ENCODE assay signal across 20 cellular contexts in the genomic region with DNA sequence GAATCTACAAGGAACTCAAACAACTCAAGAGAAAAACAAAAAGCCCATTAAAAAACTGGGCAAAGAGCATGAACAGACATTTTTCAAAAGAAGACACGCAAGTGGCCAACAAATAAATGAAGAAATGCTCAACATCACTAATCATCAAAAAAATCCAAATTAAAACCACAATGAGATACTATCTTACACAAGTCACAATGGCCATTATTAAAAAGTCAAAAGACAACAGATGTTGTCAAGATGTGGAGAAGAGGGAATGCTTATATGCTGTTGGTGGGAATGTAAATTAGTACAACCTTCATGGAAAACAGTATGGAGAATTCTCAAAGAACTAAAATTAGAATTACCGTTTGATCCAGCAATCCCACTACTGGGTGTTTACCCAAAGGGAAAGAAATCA. TPM values are rescaled to one million over a fixed set of nuclear protein-coding genes. Genes with fewer than 3 reads are reported as not detected.
"Had no signal": no experiment of that assay in that cellular context is flagged by ENCODE, and none has a peak within 500 bp of the region (broad histone marks: within the 10 kb centered on the region; RNA-seq: fewer than 3 reads in every experiment).

No MANE protein-coding gene starts in this region.

- H3K27me3 Mint-ChIP-seq: activated CD4-positive, alpha-beta T cell treated with anti-CD3 and anti-CD28 coated beads for 36 hours; activated CD8-positive, alpha-beta T cell treated with anti-CD3 and anti-CD28 coated beads for 36 hours; activated naive CD4-positive, alpha-beta T cell treated with anti-CD3 and anti-CD28 coated beads, Interleukin-2, amount 50 U/mL, for 24 hours had no signal

- H3K27ac Mint-ChIP-seq: activated CD4-positive, alpha-beta T cell treated with anti-CD3 and anti-CD28 coated beads for 36 hours; activated CD8-positive, alpha-beta T cell treated with anti-CD3 and anti-CD28 coated beads for 36 hours; activated naive CD4-positive, alpha-beta T cell treated with anti-CD3 and anti-CD28 coated beads, Interleukin-2, amount 50 U/mL, for 24 hours; activated T-cell treated with anti-CD3 and anti-CD28 coated beads, Interleukin-2, amount 50 U/mL, for 72 hours had no signal

- H3K9me3 Mint-ChIP-seq: activated CD8-positive, alpha-beta T cell treated with anti-CD3 and anti-CD28 coated beads for 36 hours had no signal

- H3K4me3 ChIP-seq: breast epithelium, SK-N-MC had no signal

- DNase-seq: activated CD4-positive, alpha-beta T cell treated with anti-CD3 and anti-CD28 coated beads for 36 hours; activated CD4-positive, CD25-positive, alpha-beta regulatory T cell; activated CD8-positive, alpha-beta memory T cell treated with anti-CD3 and anti-CD28 coated beads, Interleukin-2, amount 50 U/mL, for 4 hours; activated CD8-positive, alpha-beta T cell treated with anti-CD3 and anti-CD28 coated beads for 36 hours; activated T-cell treated with anti-CD3 and anti-CD28 coated beads, Interleukin-2, amount 50 U/mL, for 72 hours; aorta; caudate nucleus; NCI-H1105 treated with DMSO at 0.1 percent for 48 hours; NCI-H146; NCI-H187 treated with DMSO at 0.1 percent for 48 hours; NCI-H2081 treated with DMSO at 0.1 percent for 48 hours; NCI-H446; NCI-H524; RPMI8226; T-helper 1 cell had no signal

- ATAC-seq: activated CD4-positive, alpha-beta T cell treated with anti-CD3 and anti-CD28 coated beads for 36 hours; activated CD8-positive, alpha-beta T cell treated with anti-CD3 and anti-CD28 coated beads for 36 hours; activated T-cell treated with anti-CD3 and anti-CD28 coated beads, Interleukin-2, amount 50 U/mL, for 72 hours; Right ventricle myocardium inferior had no signal

- H3K4me3 Mint-ChIP-seq: activated CD4-positive, alpha-beta T cell treated with anti-CD3 and anti-CD28 coated beads for 36 hours; activated CD8-positive, alpha-beta T cell treated with anti-CD3 and anti-CD28 coated beads for 36 hours; activated naive CD4-positive, alpha-beta T cell treated with anti-CD3 and anti-CD28 coated beads, Interleukin-2, amount 50 U/mL, for 24 hours; activated T-cell treated with anti-CD3 and anti-CD28 coated beads, Interleukin-2, amount 50 U/mL, for 72 hours had no signal

RNA-seq across cellular contexts. Expression of a gene that starts 25.5 kb away (rescaled TPM):
- total RNA-seq: activated CD4-positive, alpha-beta T cell treated with anti-CD3 and anti-CD28 coated beads for 36 hours; activated CD8-positive, alpha-beta T cell treated with anti-CD3 and anti-CD28 coated beads for 36 hours; activated T-cell treated with anti-CD3 and anti-CD28 coated beads, Interleukin-2, amount 50 U/mL, for 72 hours; aorta; breast epithelium; Right ventricle myocardium inferior; T-helper 2 cell treated with Interferon-gamma antibody and Interleukin-4, amounts not matched to agents 100 ng/mL and 5 ng/mL, for 36 hours had no signal
